ENCODE assay signal across 8 cellular contexts in the genomic region with DNA sequence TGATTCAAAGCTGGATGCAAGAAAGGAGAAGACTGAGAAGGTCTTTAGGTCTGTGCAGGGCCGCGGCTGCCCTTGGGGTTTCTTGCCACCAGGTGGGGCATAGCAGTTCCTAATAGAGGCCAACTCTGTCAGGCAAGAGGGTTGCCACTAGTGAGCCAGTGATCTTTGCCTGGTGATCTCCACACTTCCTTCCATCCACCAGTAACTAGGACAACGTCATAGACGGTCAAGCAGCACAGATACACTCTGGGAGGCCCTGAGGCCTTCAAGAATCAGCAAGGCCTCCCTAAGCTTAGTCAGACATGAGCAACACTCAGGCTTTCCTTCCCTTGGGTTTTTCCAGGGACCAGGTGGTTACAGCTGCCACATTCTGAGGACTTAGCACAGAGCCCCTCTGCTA. TPM values are rescaled to one million over a fixed set of nuclear protein-coding genes. Genes with fewer than 3 reads are reported as not detected.
A peak's percentile ranks its signal among the peaks of the same experiment; 100 is the strongest.
DNase-seq lines count a peak whose midpoint lies in the region; ATAC-seq and TF ChIP-seq lines count a peak whose summit lies in the region.

No MANE protein-coding gene starts in this region.

- H2AFZ ChIP-seq in GM23248, result no peak overlapping the region

- in situ Hi-C loops in GM23248 (cut with MboI), result no loop called here

- H3K9me3 ChIP-seq in GM23248 (ENCODE audit: low read depth), result no peaks in the 10 kb centered on the region
- no peaks in the 10 kb centered on the region for H3K9me3 ChIP-seq in lower lobe of right lung
- no peaks in the 10 kb centered on the region for H3K9me3 ChIP-seq in stomach

- H3K79me2 ChIP-seq in GM23248 (ENCODE audit: insufficient read depth), result no peaks in the 10 kb centered on the region

- H4K20me1 ChIP-seq in GM23248 (ENCODE audit: insufficient read depth), result no peaks in the 10 kb centered on the region

- peaks cover 22% of the 10 kb centered on the region for H3K4me1 ChIP-seq in GM23248 (ENCODE audit: insufficient read depth)
- peaks cover 13% of the 10 kb centered on the region for H3K4me1 ChIP-seq in lower lobe of right lung
- peaks cover 8 to 27% (median 18%) of the 10 kb centered on the region in 4 donors for H3K4me1 ChIP-seq in stomach

- TF ChIP-seq EP300 in stomach (IDR thresholded peaks at IDR 0.05), result no peak

- peak; percentile 49 for ATAC-seq in SK-N-SH treated with all-trans-retinoic acid at 6 μM for 48 hours
- ATAC-seq in lower lobe of right lung, result peak; percentile 51 to 55
- no peak for ATAC-seq in HG03521 (IDR thresholded peaks at IDR 0.05; ENCODE audit: unreplicated experiment)
- no peak for ATAC-seq in HG02759 (IDR thresholded peaks at IDR 0.05; ENCODE audit: unreplicated experiment)
- no peak for ATAC-seq in GM18861 (IDR thresholded peaks at IDR 0.05; ENCODE audit: unreplicated experiment)

- H3K36me3 ChIP-seq in GM23248 (ENCODE audit: low read depth), result no peaks in the 10 kb centered on the region
- H3K36me3 ChIP-seq in lower lobe of right lung, result no peaks in the 10 kb centered on the region
- no peaks in the 10 kb centered on the region for H3K36me3 ChIP-seq in stomach

- TF ChIP-seq CTCF in lower lobe of right lung (IDR thresholded peaks at IDR 0.05), result peak; percentile 40
- TF ChIP-seq CTCF in stomach (IDR thresholded peaks at IDR 0.05), result peak in 3 of 7 experiments; percentile 28 to 46 (median 36)

- no peaks in the 10 kb centered on the region for H3K9me2 ChIP-seq in GM23248 (ENCODE audit: insufficient read depth)

- H3K27me3 ChIP-seq in GM23248 (replicated peaks; ENCODE audit: insufficient read depth), result no peaks in the 10 kb centered on the region
- no peaks in the 10 kb centered on the region for H3K27me3 ChIP-seq in lower lobe of right lung (ENCODE audit: low read depth)
- no peaks in the 10 kb centered on the region for H3K27me3 ChIP-seq in stomach

- no peaks in the 10 kb centered on the region for H3F3A ChIP-seq in GM23248 (ENCODE audit: insufficient read depth)

- H3K9ac ChIP-seq in GM23248, result no peak overlapping the region

- H3K27ac ChIP-seq in GM23248, result no peak overlapping the region
- no peak overlapping the region for H3K27ac ChIP-seq in lower lobe of right lung
- H3K27ac ChIP-seq in stomach, result no peak overlapping the region

- intact Hi-C loops in lower lobe of right lung (cut with DNase I) (no loop called here), stomach (cut with DNase I; ENCODE audit: low total_unique reads) (no loop called here)

- DNase-seq in GM23248, result peak; percentile 61
- peak; percentile 37 for DNase-seq in activated gamma-delta T cell treated with anti-CD3 and anti-CD28 coated beads, Interleukin-2, amount 50 U/mL, for 16 hours (ENCODE audit: low read depth)
- DNase-seq in lower lobe of right lung, result no peak
- DNase-seq in stomach, result peak; percentile 59

- H3K4me3 ChIP-seq in GM23248 (no peak overlapping the region), lower lobe of right lung (no peak overlapping the region), stomach (no peak overlapping the region)

- no peak for TF ChIP-seq POLR2A in stomach (IDR thresholded peaks at IDR 0.05)

- no peak overlapping the region for H3K4me2 ChIP-seq in GM23248 (ENCODE audit: unreplicated experiment)

- WGBS in GM23248 (ENCODE audit: low coverage in 1 of 2, low lambda C conversion rate in 2 of 2, missing lambda C conversion rate in 2 of 2), 2 experiments, result 64 to 72% methylated on average over 4 of the region's 4 CpGs
- 52 to 79% (median 60%) methylated on average over 4 of the region's 4 CpGs for WGBS in stomach, 5 donors

TF ChIP-seq in SK-N-SH treated with all-trans-retinoic acid at 6 μM for 48 hours, 23 proteins besides CTCF, POLR2A, EP300 and RAD21:
- TF ChIP-seq ZNF565 (CRISPR knock-in tag; conservative IDR thresholded peaks at IDR 0.05; ENCODE audit: low read depth), result no peak
- no peak for TF ChIP-seq ESRRG (CRISPR knock-in tag; IDR thresholded peaks at IDR 0.05)
- no peak for TF ChIP-seq ZFP3 (CRISPR knock-in tag; IDR thresholded peaks at IDR 0.05)
- TF ChIP-seq SNAI2 (CRISPR knock-in tag; IDR thresholded peaks at IDR 0.05), result no peak
- no peak for TF ChIP-seq ZNF70 (CRISPR knock-in tag; IDR thresholded peaks at IDR 0.05)
- TF ChIP-seq TCF4 (CRISPR knock-in tag; IDR thresholded peaks at IDR 0.05; ENCODE audit: borderline replicate concordance), result no peak
- TF ChIP-seq ISL1 (CRISPR knock-in tag; IDR thresholded peaks at IDR 0.05), result no peak
- TF ChIP-seq, protein P1, sequence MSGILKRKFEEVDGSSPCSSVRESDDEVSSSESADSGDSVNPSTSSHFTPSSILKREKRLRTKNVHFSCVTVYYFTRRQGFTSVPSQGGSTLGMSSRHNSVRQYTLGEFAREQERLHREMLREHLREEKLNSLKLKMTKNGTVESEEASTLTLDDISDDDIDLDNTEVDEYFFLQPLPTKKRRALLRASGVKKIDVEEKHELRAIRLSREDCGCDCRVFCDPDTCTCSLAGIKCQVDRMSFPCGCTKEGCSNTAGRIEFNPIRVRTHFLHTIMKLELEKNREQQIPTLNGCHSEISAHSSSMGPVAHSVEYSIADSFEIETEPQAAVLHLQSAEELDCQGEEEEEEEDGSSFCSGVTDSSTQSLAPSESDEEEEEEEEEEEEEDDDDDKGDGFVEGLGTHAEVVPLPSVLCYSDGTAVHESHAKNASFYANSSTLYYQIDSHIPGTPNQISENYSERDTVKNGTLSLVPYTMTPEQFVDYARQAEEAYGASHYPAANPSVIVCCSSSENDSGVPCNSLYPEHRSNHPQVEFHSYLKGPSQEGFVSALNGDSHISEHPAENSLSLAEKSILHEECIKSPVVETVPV (CRISPR knock-in tag; IDR thresholded peaks at IDR 0.05), result no peak
- TF ChIP-seq ZNF8 (CRISPR knock-in tag; IDR thresholded peaks at IDR 0.05), result no peak
- TF ChIP-seq RARB (CRISPR knock-in tag; IDR thresholded peaks at IDR 0.05), result no peak
- no peak for TF ChIP-seq GLIS3 (CRISPR knock-in tag; IDR thresholded peaks at IDR 0.05)
- TF ChIP-seq, protein P2, sequence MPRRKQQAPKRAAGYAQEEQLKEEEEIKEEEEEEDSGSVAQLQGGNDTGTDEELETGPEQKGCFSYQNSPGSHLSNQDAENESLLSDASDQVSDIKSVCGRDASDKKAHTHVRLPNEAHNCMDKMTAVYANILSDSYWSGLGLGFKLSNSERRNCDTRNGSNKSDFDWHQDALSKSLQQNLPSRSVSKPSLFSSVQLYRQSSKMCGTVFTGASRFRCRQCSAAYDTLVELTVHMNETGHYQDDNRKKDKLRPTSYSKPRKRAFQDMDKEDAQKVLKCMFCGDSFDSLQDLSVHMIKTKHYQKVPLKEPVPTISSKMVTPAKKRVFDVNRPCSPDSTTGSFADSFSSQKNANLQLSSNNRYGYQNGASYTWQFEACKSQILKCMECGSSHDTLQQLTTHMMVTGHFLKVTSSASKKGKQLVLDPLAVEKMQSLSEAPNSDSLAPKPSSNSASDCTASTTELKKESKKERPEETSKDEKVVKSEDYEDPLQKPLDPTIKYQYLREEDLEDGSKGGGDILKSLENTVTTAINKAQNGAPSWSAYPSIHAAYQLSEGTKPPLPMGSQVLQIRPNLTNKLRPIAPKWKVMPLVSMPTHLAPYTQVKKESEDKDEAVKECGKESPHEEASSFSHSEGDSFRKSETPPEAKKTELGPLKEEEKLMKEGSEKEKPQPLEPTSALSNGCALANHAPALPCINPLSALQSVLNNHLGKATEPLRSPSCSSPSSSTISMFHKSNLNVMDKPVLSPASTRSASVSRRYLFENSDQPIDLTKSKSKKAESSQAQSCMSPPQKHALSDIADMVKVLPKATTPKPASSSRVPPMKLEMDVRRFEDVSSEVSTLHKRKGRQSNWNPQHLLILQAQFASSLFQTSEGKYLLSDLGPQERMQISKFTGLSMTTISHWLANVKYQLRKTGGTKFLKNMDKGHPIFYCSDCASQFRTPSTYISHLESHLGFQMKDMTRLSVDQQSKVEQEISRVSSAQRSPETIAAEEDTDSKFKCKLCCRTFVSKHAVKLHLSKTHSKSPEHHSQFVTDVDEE (CRISPR knock-in tag; IDR thresholded peaks at IDR 0.05), result no peak
- no peak for TF ChIP-seq PPARA (CRISPR knock-in tag; IDR thresholded peaks at IDR 0.05; ENCODE audit: borderline replicate concordance)
- TF ChIP-seq, protein P3, sequence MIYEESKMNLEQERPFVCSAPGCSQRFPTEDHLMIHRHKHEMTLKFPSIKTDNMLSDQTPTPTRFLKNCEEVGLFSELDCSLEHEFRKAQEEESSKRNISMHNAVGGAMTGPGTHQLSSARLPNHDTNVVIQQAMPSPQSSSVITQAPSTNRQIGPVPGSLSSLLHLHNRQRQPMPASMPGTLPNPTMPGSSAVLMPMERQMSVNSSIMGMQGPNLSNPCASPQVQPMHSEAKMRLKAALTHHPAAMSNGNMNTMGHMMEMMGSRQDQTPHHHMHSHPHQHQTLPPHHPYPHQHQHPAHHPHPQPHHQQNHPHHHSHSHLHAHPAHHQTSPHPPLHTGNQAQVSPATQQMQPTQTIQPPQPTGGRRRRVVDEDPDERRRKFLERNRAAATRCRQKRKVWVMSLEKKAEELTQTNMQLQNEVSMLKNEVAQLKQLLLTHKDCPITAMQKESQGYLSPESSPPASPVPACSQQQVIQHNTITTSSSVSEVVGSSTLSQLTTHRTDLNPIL (CRISPR knock-in tag; IDR thresholded peaks at IDR 0.05; ENCODE audit: low read depth), result no peak
- TF ChIP-seq BACH2 (CRISPR knock-in tag; IDR thresholded peaks at IDR 0.05; ENCODE audit: borderline replicate concordance), result no peak
- no peak for TF ChIP-seq TOX (CRISPR knock-in tag; IDR thresholded peaks at IDR 0.05; ENCODE audit: borderline replicate concordance)
- no peak for TF ChIP-seq ZC3H10 (CRISPR knock-in tag; IDR thresholded peaks at IDR 0.05)
TF ChIP-seq in SK-N-SH treated with all-trans-retinoic acid at 6 μM for 48 hours: peak in this region for 0.

RNA-seq across cellular contexts. Expression of a gene that starts 32.9 kb away (rescaled TPM):
- 82.8 and 86.6 TPM in 2 replicates for total RNA-seq in GM23248 (2014; rRNA removed; shearing (Covaris generic))
- polyA plus RNA-seq in GM23248 (2016; fragmentation: Nextera tagmentation; extraction: Ambion mirVana), result 49.5 and 49.7 TPM in 2 replicates
- 92.3 TPM for total RNA-seq in lower lobe of right lung
- 100 to 1,000 TPM in 2 of 5 donors, 10 to 100 TPM in 3; 38.5 to 353 (median 78.2) TPM for total RNA-seq in stomach
- polyA plus RNA-seq in stomach, result 10 to 100 TPM in 1 of 3 donors, 1 to 10 TPM in 2; 4.4 to 23.6 (median 4.8) TPM

Comparison
In these comparisons a context has a peak if more than half of its experiments do, and no peak if none do; other contexts are left out.
1. ATAC-seq: peak in SK-N-SH treated with all-trans-retinoic acid at 6 μM for 48 hours (single experiment) and lower lobe of right lung (2 of 2); none in HG03521 (single experiment), HG02759 (single experiment) and GM18861 (single experiment).